10 cellular contexts compared by ENCODE assay signal in the genomic region with DNA sequence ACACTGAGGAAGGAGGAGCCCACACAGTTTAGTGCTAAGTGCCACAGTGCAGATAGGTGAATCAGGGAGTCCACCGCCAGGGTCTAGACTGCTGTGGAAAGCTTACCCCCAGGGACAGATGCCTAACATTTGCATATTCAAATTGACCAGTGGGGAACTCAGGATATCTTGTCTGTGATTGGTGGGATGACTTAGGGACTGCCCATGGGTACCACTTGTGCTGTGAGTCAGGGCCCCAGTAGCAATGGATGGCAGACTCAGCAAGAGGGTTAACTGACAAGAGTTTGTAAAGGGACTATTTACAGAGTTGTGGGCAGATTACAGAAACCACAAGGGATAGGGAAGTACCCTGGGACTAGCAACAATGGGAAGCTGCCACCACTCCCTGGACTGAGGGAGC.
A peak's percentile ranks its signal among the peaks of the same experiment; 100 is the strongest.
DNase-seq lines count a peak whose midpoint lies in the region; ATAC-seq and TF ChIP-seq lines count a peak whose summit lies in the region.
"Had no signal": no experiment of that assay in that cellular context is flagged by ENCODE, and none has a peak within 500 bp of the region (broad histone marks: within the 10 kb centered on the region; RNA-seq: fewer than 3 reads in every experiment).

No MANE protein-coding gene starts in this region.

- H2AFZ ChIP-seq in OCI-LY1 (ENCODE audit: low read length) = no peak overlapping the region

- TF ChIP-seq CTCF in OCI-LY1 (IDR thresholded peaks at IDR 0.05; ENCODE audit: low read length) = no peak

- H3K4me2 ChIP-seq in OCI-LY1 (ENCODE audit: low read length) = no peak overlapping the region; the same call in 1 of the 2 replicates

- H3K9ac ChIP-seq in OCI-LY1 (ENCODE audit: low read length) = no peak overlapping the region

- ATAC-seq in HG02763 (IDR thresholded peaks at IDR 0.05; ENCODE audit: unreplicated experiment) = peak; percentile 57

- DNase-seq in DMS 273 (lab: John Stamatoyannopoulos, UW; ENCODE audit: unreplicated experiment) (peak; percentile 26), DMS 273 treated with DMSO at 0.1 percent for 48 hours (lab: John Stamatoyannopoulos, UW) (no peak), iPS-NIHi7 (ENCODE audit: extremely low spot score) (peak; percentile 49), substantia nigra (lab: John Stamatoyannopoulos, UW) (no peak), GF-D8 (lab: John Stamatoyannopoulos, UW) (no peak), hepatic stellate cell (ENCODE audit: low spot score) (no peak)

- H3K36me3 ChIP-seq in OCI-LY1 (ENCODE audit: insufficient read depth, low read length) = no peaks in the 10 kb centered on the region

- H3K4me1 ChIP-seq in OCI-LY1 (ENCODE audit: insufficient read depth, low read length, severe bottlenecking) = peaks cover 14% of the 10 kb centered on the region

- H4K20me1 ChIP-seq in OCI-LY1 (ENCODE audit: insufficient read depth, low read length) = no peaks in the 10 kb centered on the region

- H3K9me2 ChIP-seq in OCI-LY1 (ENCODE audit: low read depth, low read length) = no peaks in the 10 kb centered on the region

- H3K4me3 ChIP-seq in OCI-LY1 (ENCODE audit: low read depth, low read length, poor library complexity, severe bottlenecking) = no peak overlapping the region
- H3K4me3 ChIP-seq: lung had no signal

- H3K27ac ChIP-seq in OCI-LY1 (ENCODE audit: low read depth, low read length, poor library complexity, severe bottlenecking) (peak overlapping the region; percentile 32), substantia nigra (ENCODE audit: low read depth, low read length, poor library complexity, severe bottlenecking) (no peak overlapping the region)
- H3K27ac ChIP-seq: 22Rv1 had no signal

- H3F3A ChIP-seq in OCI-LY1 (ENCODE audit: insufficient read depth, low read length) = no peaks in the 10 kb centered on the region

- H3K9me3 ChIP-seq in OCI-LY1 (ENCODE audit: low read length) = no peaks in the 10 kb centered on the region

- no peaks in the 10 kb centered on the region for H3K27me3 ChIP-seq in OCI-LY1 (ENCODE audit: insufficient read depth, low read length)

- no peaks in the 10 kb centered on the region for H3K79me2 ChIP-seq in OCI-LY1 (ENCODE audit: insufficient read depth, low read length)

Comparison
In these comparisons a context has a peak if more than half of its experiments do, and no peak if none do; other contexts are left out.
1. DNase-seq: peak in DMS 273 (single experiment) and iPS-NIHi7 (single experiment); none in DMS 273 treated with DMSO at 0.1 percent for 48 hours (single experiment), substantia nigra (0 of 49), GF-D8 (single experiment) and hepatic stellate cell (single experiment).